1 cellular context compared by ENCODE assay signal in genomic region chr11:74398244-74399159, GRCh38.
A peak's percentile ranks its signal among the peaks of the same experiment; 100 is the strongest.
TF ChIP-seq lines count a peak whose summit lies in the region.

TSS of gene PGM2L1 (minus strand) at chr11:74398433. CDS start at chr11:74398161, 272 bp downstream.

TF ChIP-seq in HepG2, 621 proteins besides CTCF, POLR2A, EP300 and RAD21 (continued from another document and continues in another):
- TF ChIP-seq NFAT5 (CRISPR knock-in tag; IDR thresholded peaks at IDR 0.05) (no peak), KLF16 (CRISPR knock-in tag; IDR thresholded peaks at IDR 0.05) (peak in 1 of 2 experiments; percentile 58; a peak in 1 of 4 replicates), GATAD1 (CRISPR knock-in tag; IDR thresholded peaks at IDR 0.05) (peak; percentile 19; the same call in 1 of the 2 replicates), KDM5A (IDR thresholded peaks at IDR 0.05; ENCODE audit: borderline replicate concordance, low read length) (peak; percentile 45; the same call in 1 of the 2 replicates), GATAD2A (CRISPR knock-in tag; IDR thresholded peaks at IDR 0.05) (peak; percentile 14; the same call in 1 of the 2 replicates), ZNF234 (CRISPR knock-in tag; conservative IDR thresholded peaks at IDR 0.05) (0 out of 2 replicates have a peak, but pooled peaks have one; percentile 40), HMGXB4 (CRISPR knock-in tag; IDR thresholded peaks at IDR 0.05; ENCODE audit: borderline replicate concordance in 1 of 2, low read depth in 1 of 2) (peak; percentile 6 to 49; a peak in 3 of 4 replicates), HNRNPH1 (optimal IDR thresholded peaks at IDR 0.05; ENCODE audit: low read depth, low read length) (no peak), ZBTB42 (CRISPR knock-in tag; IDR thresholded peaks at IDR 0.05) (0 out of 2 replicates have a peak, but pooled peaks have one; percentile 9), ZFP91 (CRISPR knock-in tag; IDR thresholded peaks at IDR 0.05; ENCODE audit: borderline replicate concordance) (peak; percentile 43; the same call in 1 of the 2 replicates), BHLHE40 (IDR thresholded peaks at IDR 0.05; ENCODE audit: low read length) (peak; percentile 59), MYC (CRISPR knock-in tag; IDR thresholded peaks at IDR 0.05; ENCODE audit: borderline replicate concordance) (peak; percentile 86; the same call in 1 of the 2 replicates), MED13 (CRISPR knock-in tag; IDR thresholded peaks at IDR 0.05) (no peak), BCL6 (CRISPR knock-in tag; IDR thresholded peaks at IDR 0.05) (peak; percentile 100), ZNF7 (CRISPR knock-in tag; IDR thresholded peaks at IDR 0.05) (no peak), CHD2 (IDR thresholded peaks at IDR 0.05; ENCODE audit: low read depth, low read length) (peak; percentile 33; the same call in 1 of the 2 replicates), FOXP4 (CRISPR knock-in tag; IDR thresholded peaks at IDR 0.05) (peak; percentile 49), MATR3 (CRISPR knock-in tag; IDR thresholded peaks at IDR 0.05) (no peak), NCOA5 (CRISPR knock-in tag; IDR thresholded peaks at IDR 0.05) (no peak), ZNF530 (CRISPR knock-in tag; IDR thresholded peaks at IDR 0.05; ENCODE audit: low read depth) (no peak), SUZ12 (IDR thresholded peaks at IDR 0.05; ENCODE audit: low read depth, low read length) (peak; percentile 83), KLF11 (CRISPR knock-in tag; IDR thresholded peaks at IDR 0.05) (0 out of 2 replicates have a peak, but pooled peaks have one; percentile 46), CHCHD3 (CRISPR knock-in tag; IDR thresholded peaks at IDR 0.05) (no peak), HIVEP1 (CRISPR knock-in tag; IDR thresholded peaks at IDR 0.05) (peak; percentile 40; the same call in 1 of the 2 replicates), YY1 (IDR thresholded peaks at IDR 0.05; ENCODE audit: insufficient read depth, insufficient replicate concordance, low read depth, low read length) (peak; percentile 16), HES4 (CRISPR knock-in tag; IDR thresholded peaks at IDR 0.05; ENCODE audit: borderline replicate concordance) (no peak), HMGXB3 (CRISPR knock-in tag; IDR thresholded peaks at IDR 0.05; ENCODE audit: borderline replicate concordance) (0 out of 2 replicates have a peak, but pooled peaks have one; percentile 67)
- TF ChIP-seq, protein P1, sequence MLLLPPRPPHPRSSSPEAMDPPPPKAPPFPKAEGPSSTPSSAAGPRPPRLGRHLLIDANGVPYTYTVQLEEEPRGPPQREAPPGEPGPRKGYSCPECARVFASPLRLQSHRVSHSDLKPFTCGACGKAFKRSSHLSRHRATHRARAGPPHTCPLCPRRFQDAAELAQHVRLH (CRISPR knock-in tag; IDR thresholded peaks at IDR 0.05; ENCODE audit: borderline replicate concordance, low read depth) = peak; percentile 41; the same call in 1 of the 2 replicates
- TF ChIP-seq, protein P2, sequence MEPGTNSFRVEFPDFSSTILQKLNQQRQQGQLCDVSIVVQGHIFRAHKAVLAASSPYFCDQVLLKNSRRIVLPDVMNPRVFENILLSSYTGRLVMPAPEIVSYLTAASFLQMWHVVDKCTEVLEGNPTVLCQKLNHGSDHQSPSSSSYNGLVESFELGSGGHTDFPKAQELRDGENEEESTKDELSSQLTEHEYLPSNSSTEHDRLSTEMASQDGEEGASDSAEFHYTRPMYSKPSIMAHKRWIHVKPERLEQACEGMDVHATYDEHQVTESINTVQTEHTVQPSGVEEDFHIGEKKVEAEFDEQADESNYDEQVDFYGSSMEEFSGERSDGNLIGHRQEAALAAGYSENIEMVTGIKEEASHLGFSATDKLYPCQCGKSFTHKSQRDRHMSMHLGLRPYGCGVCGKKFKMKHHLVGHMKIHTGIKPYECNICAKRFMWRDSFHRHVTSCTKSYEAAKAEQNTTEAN (CRISPR knock-in tag; conservative IDR thresholded peaks at IDR 0.05) = 0 out of 2 replicates have a peak, but pooled peaks have one; percentile 32
- TF ChIP-seq, protein P3, sequence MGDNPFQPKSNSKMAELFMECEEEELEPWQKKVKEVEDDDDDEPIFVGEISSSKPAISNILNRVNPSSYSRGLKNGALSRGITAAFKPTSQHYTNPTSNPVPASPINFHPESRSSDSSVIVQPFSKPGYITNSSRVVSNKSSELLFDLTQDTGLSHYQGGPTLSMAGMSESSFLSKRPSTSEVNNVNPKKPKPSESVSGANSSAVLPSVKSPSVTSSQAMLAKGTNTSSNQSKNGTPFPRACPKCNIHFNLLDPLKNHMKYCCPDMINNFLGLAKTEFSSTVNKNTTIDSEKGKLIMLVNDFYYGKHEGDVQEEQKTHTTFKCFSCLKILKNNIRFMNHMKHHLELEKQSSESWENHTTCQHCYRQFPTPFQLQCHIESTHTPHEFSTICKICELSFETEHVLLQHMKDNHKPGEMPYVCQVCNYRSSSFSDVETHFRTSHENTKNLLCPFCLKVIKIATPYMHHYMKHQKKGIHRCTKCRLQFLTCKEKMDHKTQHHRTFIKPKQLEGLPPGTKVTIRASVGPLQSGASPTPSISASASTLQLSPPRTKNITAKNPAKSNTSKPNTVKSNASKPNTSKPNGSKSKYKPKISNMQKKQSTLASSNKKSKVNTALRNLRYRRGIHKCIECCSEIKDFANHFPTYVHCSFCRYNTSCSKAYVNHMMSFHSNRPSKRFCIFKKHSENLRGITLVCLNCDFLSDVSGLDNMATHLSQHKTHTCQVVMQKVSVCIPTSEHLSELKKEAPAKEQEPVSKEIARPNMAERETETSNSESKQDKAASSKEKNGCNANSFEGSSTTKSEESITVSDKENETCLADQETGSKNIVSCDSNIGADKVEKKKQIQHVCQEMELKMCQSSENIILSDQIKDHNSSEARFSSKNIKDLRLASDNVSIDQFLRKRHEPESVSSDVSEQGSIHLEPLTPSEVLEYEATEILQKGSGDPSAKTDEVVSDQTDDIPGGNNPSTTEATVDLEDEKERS (CRISPR knock-in tag; IDR thresholded peaks at IDR 0.05) = 0 out of 2 replicates have a peak, but pooled peaks have one; percentile 24
- TF ChIP-seq, protein P4, sequence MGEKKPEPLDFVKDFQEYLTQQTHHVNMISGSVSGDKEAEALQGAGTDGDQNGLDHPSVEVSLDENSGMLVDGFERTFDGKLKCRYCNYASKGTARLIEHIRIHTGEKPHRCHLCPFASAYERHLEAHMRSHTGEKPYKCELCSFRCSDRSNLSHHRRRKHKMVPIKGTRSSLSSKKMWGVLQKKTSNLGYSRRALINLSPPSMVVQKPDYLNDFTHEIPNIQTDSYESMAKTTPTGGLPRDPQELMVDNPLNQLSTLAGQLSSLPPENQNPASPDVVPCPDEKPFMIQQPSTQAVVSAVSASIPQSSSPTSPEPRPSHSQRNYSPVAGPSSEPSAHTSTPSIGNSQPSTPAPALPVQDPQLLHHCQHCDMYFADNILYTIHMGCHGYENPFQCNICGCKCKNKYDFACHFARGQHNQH (CRISPR knock-in tag; IDR thresholded peaks at IDR 0.05) = peak; percentile 36; the same call in 1 of the 2 replicates
